In genomic region chr7:91355680-91356435, GRCh38 we compare ENCODE assay signal across 1 cellular context.
A peak's percentile ranks its signal among the peaks of the same experiment; 100 is the strongest.
TF ChIP-seq lines count a peak whose summit lies in the region.

No MANE protein-coding gene starts in this region.

TF ChIP-seq in H1, 55 proteins besides CTCF, POLR2A, EP300 and RAD21 (continued from another document):
- TF ChIP-seq SIN3A (conservative IDR thresholded peaks at IDR 0.05 in 1 of 2, IDR thresholded peaks at IDR 0.05 in 1 of 2; ENCODE audit: low read depth in 1 of 2, low read length in 2 of 2) (no peak), EGR1 (IDR thresholded peaks at IDR 0.05; ENCODE audit: borderline replicate concordance, low read depth, low read length) (no peak), HDAC2 (IDR thresholded peaks at IDR 0.05; ENCODE audit: borderline replicate concordance in 1 of 2, low read depth in 2 of 2, low read length in 2 of 2) (0 out of 4 replicates have a peak, but pooled peaks of 1 of the 2 experiments have one; percentile 20), CHD1 (IDR thresholded peaks at IDR 0.05; ENCODE audit: low read depth, low read length) (no peak), MAX (IDR thresholded peaks at IDR 0.05) (no peak), CHD2 (IDR thresholded peaks at IDR 0.05; ENCODE audit: low read length) (no peak), NANOG (IDR thresholded peaks at IDR 0.05; ENCODE audit: insufficient read depth, low read depth, low read length, poor library complexity, severe bottlenecking) (peak; percentile 73), SIRT6 (IDR thresholded peaks at IDR 0.05; ENCODE audit: low read length) (no peak), RNF2 (IDR thresholded peaks at IDR 0.05; ENCODE audit: borderline replicate concordance, low read depth, low read length, missing control alignments, poor library complexity, severe bottlenecking) (no peak), SP2 (IDR thresholded peaks at IDR 0.05; ENCODE audit: low read length) (no peak), CEBPB (IDR thresholded peaks at IDR 0.05; ENCODE audit: low read depth, low read length) (no peak), JUN (IDR thresholded peaks at IDR 0.05; ENCODE audit: low read depth, low read length) (no peak), RXRA (IDR thresholded peaks at IDR 0.05; ENCODE audit: insufficient read depth, low read depth, low read length) (no peak), ATF2 (IDR thresholded peaks at IDR 0.05; ENCODE audit: low read length) (no peak), KDM5A (IDR thresholded peaks at IDR 0.05; ENCODE audit: low read length) (no peak), CBX5 (IDR thresholded peaks at IDR 0.05; ENCODE audit: low read depth, low read length) (no peak), CHD7 (IDR thresholded peaks at IDR 0.05; ENCODE audit: insufficient replicate concordance, low read length) (peak; percentile 46), POU5F1 (IDR thresholded peaks at IDR 0.05; ENCODE audit: low read depth, low read length) (peak; percentile 20; the same call in 1 of the 2 replicates), SP1 (IDR thresholded peaks at IDR 0.05; ENCODE audit: low read depth, low read length) (0 out of 2 replicates have a peak, but pooled peaks have one; percentile 6), PHF8 (conservative IDR thresholded peaks at IDR 0.05; ENCODE audit: low read depth, low read length) (no peak), CTBP2 (IDR thresholded peaks at IDR 0.05; ENCODE audit: borderline replicate concordance, insufficient read depth, insufficient read length, low read length) (no peak), TAF1 (IDR thresholded peaks at IDR 0.05; ENCODE audit: low read depth, low read length) (no peak), SRF (IDR thresholded peaks at IDR 0.05; ENCODE audit: low read depth, low read length) (no peak)
